2 cellular contexts compared by ENCODE assay signal in genomic region chr5:175824621-175825020, GRCh38.
TF ChIP-seq lines count a peak whose summit lies in the region.

No MANE protein-coding gene starts in this region.

TF ChIP-seq in A549, 52 proteins besides CTCF, POLR2A, EP300 and RAD21:
- TF ChIP-seq POLR2AphosphoS2 (conservative IDR thresholded peaks at IDR 0.05; ENCODE audit: low read length) (no peak), KDM5A (IDR thresholded peaks at IDR 0.05) (no peak), ZNF302 (CRISPR knock-in tag; IDR thresholded peaks at IDR 0.05) (no peak), MYC (IDR thresholded peaks at IDR 0.05; ENCODE audit: borderline replicate concordance, low read length) (no peak)

TF ChIP-seq in H1, 55 proteins besides CTCF, POLR2A, EP300 and RAD21:
- TF ChIP-seq POLR2AphosphoS5 (IDR thresholded peaks at IDR 0.05; ENCODE audit: low read depth, low read length) (no peak), BRCA1 (IDR thresholded peaks at IDR 0.05; ENCODE audit: low read depth, low read length) (no peak), CHD7 (IDR thresholded peaks at IDR 0.05; ENCODE audit: insufficient replicate concordance, low read length) (no peak), FOSL1 (IDR thresholded peaks at IDR 0.05; ENCODE audit: insufficient read depth, low read depth, low read length) (no peak), GTF2F1 (IDR thresholded peaks at IDR 0.05; ENCODE audit: borderline replicate concordance, low read depth, low read length) (no peak), SIN3A (conservative IDR thresholded peaks at IDR 0.05 in 1 of 2, IDR thresholded peaks at IDR 0.05 in 1 of 2; ENCODE audit: low read depth in 1 of 2, low read length in 2 of 2) (no peak), GABPA (IDR thresholded peaks at IDR 0.05; ENCODE audit: borderline replicate concordance, insufficient read depth, low read length) (no peak), SIRT6 (IDR thresholded peaks at IDR 0.05; ENCODE audit: low read length) (no peak), TAF7 (optimal IDR thresholded peaks at IDR 0.05; ENCODE audit: borderline replicate concordance, low read depth, low read length) (no peak), JUND (IDR thresholded peaks at IDR 0.05; ENCODE audit: low read length) (no peak), CEBPB (IDR thresholded peaks at IDR 0.05; ENCODE audit: low read depth, low read length) (no peak), SUZ12 (IDR thresholded peaks at IDR 0.05; ENCODE audit: low read length) (no peak), CBX8 (IDR thresholded peaks at IDR 0.05; ENCODE audit: borderline replicate concordance, low read depth, low read length) (no peak), USF2 (IDR thresholded peaks at IDR 0.05; ENCODE audit: low read length) (no peak), TEAD4 (IDR thresholded peaks at IDR 0.05; ENCODE audit: low read depth, low read length) (no peak), NRF1 (IDR thresholded peaks at IDR 0.05; ENCODE audit: low read depth, low read length) (no peak), MAFK (IDR thresholded peaks at IDR 0.05; ENCODE audit: low read depth, low read length) (no peak)
